Comparison of ENCODE assay signal across 15 cellular contexts in genomic region chr5:154117930-154118329, GRCh38.
"Had no signal": no experiment of that assay in that cellular context is flagged by ENCODE, and none has a peak within 500 bp of the region (broad histone marks: within the 10 kb centered on the region; RNA-seq: fewer than 3 reads in every experiment).

No MANE protein-coding gene starts in this region.

- H3K9me3 Mint-ChIP-seq: activated CD4-positive, alpha-beta memory T cell treated with anti-CD3 and anti-CD28 coated beads for 36 hours; stimulated activated memory B cell treated with anti-CD40 and anti-IgM and Interleukin-4, amounts not matched to agents 10 μg/mL and 1 μg/mL and 100 μg/mL, for 72 hours had no signal

- H3K36me3 Mint-ChIP-seq: activated CD4-positive, alpha-beta memory T cell treated with anti-CD3 and anti-CD28 coated beads for 36 hours; activated CD8-positive, alpha-beta memory T cell treated with anti-CD3 and anti-CD28 coated beads, Interleukin-2, amount 10 ng/mL, durations not matched to agents 7 days and 5 days; stimulated activated memory B cell treated with anti-CD40 and anti-IgM and Interleukin-4, amounts not matched to agents 10 μg/mL and 1 μg/mL and 100 μg/mL, for 72 hours had no signal

- H3K9me3 ChIP-seq: neutrophil, tibial nerve had no signal

- H3K36me3 ChIP-seq: cardiac muscle cell, neutrophil, WERI-Rb-1 had no signal

- H3K27ac ChIP-seq: cardiac muscle cell, neutrophil, tibial nerve, WERI-Rb-1 had no signal

- H3K4me3 Mint-ChIP-seq: activated CD4-positive, alpha-beta memory T cell treated with anti-CD3 and anti-CD28 coated beads for 36 hours; activated CD8-positive, alpha-beta memory T cell treated with anti-CD3 and anti-CD28 coated beads, Interleukin-2, amount 10 ng/mL, durations not matched to agents 7 days and 5 days; stimulated activated memory B cell treated with anti-CD40 and anti-IgM and Interleukin-4, amounts not matched to agents 10 μg/mL and 1 μg/mL and 100 μg/mL, for 72 hours had no signal

- DNase-seq: activated CD4-positive, alpha-beta memory T cell treated with anti-CD3 and anti-CD28 coated beads for 36 hours; activated CD8-positive, alpha-beta memory T cell treated with anti-CD3 and anti-CD28 coated beads, Interleukin-2, amount 10 ng/mL, durations not matched to agents 7 days and 5 days; activated naive CD4-positive, alpha-beta T cell treated with anti-CD3 and anti-CD28 coated beads, Interleukin-2, amount 50 U/mL, for 16 hours; activated T-cell treated with anti-CD3 and anti-CD28 coated beads, Interleukin-2, amount 50 U/mL, for 1 hour; left colon; midbrain; retina; stimulated activated CD4-positive, alpha-beta T cell treated with anti-CD3 and anti-CD28 coated beads, Interleukin-2, amount 100 ng/mL, for 48 hours; T-helper 1 cell; T1000; WERI-Rb-1 had no signal

- H3K27ac Mint-ChIP-seq: activated CD4-positive, alpha-beta memory T cell treated with anti-CD3 and anti-CD28 coated beads for 36 hours; activated CD8-positive, alpha-beta memory T cell treated with anti-CD3 and anti-CD28 coated beads, Interleukin-2, amount 10 ng/mL, durations not matched to agents 7 days and 5 days; stimulated activated memory B cell treated with anti-CD40 and anti-IgM and Interleukin-4, amounts not matched to agents 10 μg/mL and 1 μg/mL and 100 μg/mL, for 72 hours had no signal

- H3K4me3 ChIP-seq: cardiac muscle cell, tibial nerve had no signal

- H3K4me1 ChIP-seq: tibial nerve had no signal

- H3K27me3 ChIP-seq: cardiac muscle cell, tibial nerve had no signal

- H3K4me1 Mint-ChIP-seq: activated CD8-positive, alpha-beta memory T cell treated with anti-CD3 and anti-CD28 coated beads, Interleukin-2, amount 10 ng/mL, durations not matched to agents 7 days and 5 days had no signal

- ATAC-seq: activated CD8-positive, alpha-beta memory T cell treated with anti-CD3 and anti-CD28 coated beads, Interleukin-2, amount 10 ng/mL, durations not matched to agents 7 days and 5 days; left colon; stimulated activated memory B cell treated with anti-CD40 and anti-IgM and Interleukin-4, amounts not matched to agents 10 μg/mL and 1 μg/mL and 100 μg/mL, for 72 hours had no signal
